1 cellular context compared by ENCODE assay signal in the genomic region with DNA sequence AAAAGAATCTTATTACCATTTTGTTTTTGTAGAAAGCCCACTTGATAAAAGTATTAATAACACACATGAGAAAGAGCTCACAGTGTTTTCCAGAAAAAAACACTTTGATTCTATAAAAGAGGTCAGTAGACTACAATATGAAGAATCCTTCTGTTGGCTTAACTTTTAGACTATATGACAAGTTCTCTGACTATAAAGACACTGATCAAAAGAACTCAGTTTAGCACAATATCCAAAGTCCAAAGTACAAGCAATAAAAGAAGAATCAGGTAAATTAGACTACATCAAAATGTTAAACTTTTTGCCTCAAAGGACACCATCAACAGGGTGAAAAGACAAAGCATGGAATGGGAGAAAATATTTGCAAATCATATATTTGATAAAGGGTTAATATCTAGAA.
TF ChIP-seq lines count a peak whose summit lies in the region.

No MANE protein-coding gene starts in this region.

TF ChIP-seq in HepG2, 621 proteins besides CTCF, POLR2A, EP300 and RAD21:
- TF ChIP-seq NFIB (CRISPR knock-in tag; IDR thresholded peaks at IDR 0.05; ENCODE audit: borderline replicate concordance) = no peak
- TF ChIP-seq ZKSCAN1 (IDR thresholded peaks at IDR 0.05; ENCODE audit: low read length) = no peak
- TF ChIP-seq CHCHD3 (CRISPR knock-in tag; IDR thresholded peaks at IDR 0.05) = no peak
- no peak for TF ChIP-seq ZNF569 (CRISPR knock-in tag; IDR thresholded peaks at IDR 0.05; ENCODE audit: borderline replicate concordance)
- TF ChIP-seq NCOR1 (IDR thresholded peaks at IDR 0.05; ENCODE audit: borderline replicate concordance, low read length) = peak; percentile 67; the same call in 1 of the 2 replicates
- 0 out of 2 replicates have a peak, but pooled peaks have one; percentile 5 for TF ChIP-seq ARNTL (CRISPR knock-in tag; IDR thresholded peaks at IDR 0.05)
TF ChIP-seq in HepG2: peak in this region for 2.
